ENCODE assay signal across 1 cellular context in genomic region chr16:790086-790485, GRCh38.
TF ChIP-seq lines count a peak whose summit lies in the region.

No MANE protein-coding gene starts in this region.

TF ChIP-seq in HCT116, 20 proteins besides CTCF, POLR2A, EP300 and RAD21:
- TF ChIP-seq TCF7L2 (IDR thresholded peaks at IDR 0.05; ENCODE audit: borderline replicate concordance, extremely low read depth, insufficient read depth, insufficient read length), result no peak
- no peak for TF ChIP-seq ATF3 (IDR thresholded peaks at IDR 0.05)
- TF ChIP-seq JUND (IDR thresholded peaks at IDR 0.05), result no peak
- TF ChIP-seq ZBTB33 (IDR thresholded peaks at IDR 0.05; ENCODE audit: extremely low read depth, insufficient replicate concordance, low read length), result no peak
- TF ChIP-seq FOSL1 (IDR thresholded peaks at IDR 0.05; ENCODE audit: low read depth), result no peak
- TF ChIP-seq CEBPB (IDR thresholded peaks at IDR 0.05; ENCODE audit: low read depth), result no peak
- TF ChIP-seq EZH2 (IDR thresholded peaks at IDR 0.05), result no peak
- no peak for TF ChIP-seq ELF1 (IDR thresholded peaks at IDR 0.05; ENCODE audit: borderline replicate concordance, low read depth)
- TF ChIP-seq EZH2phosphoT487 (IDR thresholded peaks at IDR 0.05; ENCODE audit: borderline replicate concordance), result no peak
